Comparison of ENCODE assay signal across 11 cellular contexts in the genomic region with DNA sequence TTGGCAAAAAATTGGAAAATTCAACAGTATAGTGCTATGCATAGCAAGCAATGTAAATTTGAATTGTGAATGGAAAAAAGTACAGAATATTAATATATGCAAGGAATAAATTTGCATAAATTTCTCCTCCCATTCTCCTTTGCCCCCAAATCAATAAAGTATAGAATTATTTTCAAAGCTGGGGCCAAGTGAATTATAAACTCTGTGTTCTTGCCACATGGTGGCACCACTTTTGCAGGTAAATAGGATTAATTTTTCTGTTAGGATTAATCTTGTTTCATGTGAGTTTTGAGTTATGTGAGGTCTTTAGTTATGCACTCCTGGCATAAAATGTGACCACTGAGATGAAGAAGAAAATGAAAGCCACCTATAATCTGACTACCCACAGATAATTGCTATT. TPM values are rescaled to one million over a fixed set of nuclear protein-coding genes. Genes with fewer than 3 reads are reported as not detected.
DNase-seq lines count a peak whose midpoint lies in the region; ATAC-seq, FAIRE-seq and TF ChIP-seq lines count a peak whose summit lies in the region.
"Had no signal": no experiment of that assay in that cellular context is flagged by ENCODE, and none has a peak within 500 bp of the region (broad histone marks: within the 10 kb centered on the region; RNA-seq: fewer than 3 reads in every experiment).

No MANE protein-coding gene starts in this region.

- no peaks in the 10 kb centered on the region for H4K20me1 ChIP-seq in endothelial cell of umbilical vein (replicated peaks; ENCODE audit: control insufficient read depth, extremely low read depth, insufficient read depth, low read length)

- TF ChIP-seq POLR2A in breast epithelium (IDR thresholded peaks at IDR 0.05) (no peak), endothelial cell of umbilical vein (IDR thresholded peaks at IDR 0.05; ENCODE audit: low read depth, low read length) (no peak), transverse colon (IDR thresholded peaks at IDR 0.05) (no peak)

- CTCF ChIA-PET in MCF 10A (lab: Yijun Ruan, JAX) (interaction anchor here (0.6 to 5.0 kb wide), 10 partner anchors 15 to 227 kb away, joined by 3 to 48 read pairs (median 4); partner anchors contain the start of gene COQ2), endothelial cell of umbilical vein (lab: Charles Lee) (interaction anchor here (0.6 to 8.4 kb wide), 18 partner anchors 10 to 227 kb away, joined by 3 to 146 read pairs (median 6); partner anchors contain the start of genes COPS4 and COQ2)

- dilution Hi-C loops in endothelial cell of umbilical vein (cut with MboI; ENCODE audit: extremely low pct_ligation_motif_present, low sequenced_read_pairs) = no loop called here

- no peaks in the 10 kb centered on the region for H3K9me3 Mint-ChIP-seq in MCF 10A (ENCODE audit: unreplicated experiment)

- BruUV-seq in MCF 10A (replicated peaks; lab: Mats Ljungman, UMichigan) = no TSS peak
- BruUV-seq in endothelial cell of umbilical vein (replicated peaks; lab: Mats Ljungman, UMichigan) = no TSS peak

- H3K9me3 ChIP-seq in breast epithelium (no peaks in the 10 kb centered on the region), endothelial cell of umbilical vein (replicated peaks; ENCODE audit: control insufficient read depth, insufficient read depth, low read length) (no peaks in the 10 kb centered on the region), transverse colon (no peaks in the 10 kb centered on the region)

- no peak overlapping the region for H3K4me3 Mint-ChIP-seq in MCF 10A (ENCODE audit: unreplicated experiment)

- H3K4me3 ChIP-seq in breast epithelium = no peak overlapping the region
- H3K4me3 ChIP-seq in endothelial cell of umbilical vein (replicated peaks in 1 of 3; ENCODE audit: insufficient read depth in 1 of 3, low read depth in 1 of 3, low read length in 3 of 3) = no peak overlapping the region
- no peak overlapping the region for H3K4me3 ChIP-seq in transverse colon

- no peaks in the 10 kb centered on the region for H3K4me1 Mint-ChIP-seq in MCF 10A (ENCODE audit: insufficient read depth, unreplicated experiment)

- H3K27me3 Mint-ChIP-seq in MCF 10A (ENCODE audit: insufficient read depth, unreplicated experiment) = no peaks in the 10 kb centered on the region

- no peak overlapping the region for H2AFZ ChIP-seq in endothelial cell of umbilical vein (ENCODE audit: low read depth, low read length)

- H3K36me3 ChIP-seq in breast epithelium (no peaks in the 10 kb centered on the region), endothelial cell of umbilical vein (ENCODE audit: control insufficient read depth in 2 of 2, extremely low read depth in 1 of 2, insufficient read depth in 2 of 2, low read length in 2 of 2) (peaks cover 7 to 15% of the 10 kb centered on the region in 2 experiments), transverse colon (peaks cover 0 to 29% (median 9%) of the 10 kb centered on the region in 4 donors)

- H3K9ac ChIP-seq in endothelial cell of umbilical vein (replicated peaks; ENCODE audit: extremely low read depth, insufficient read depth, low read length) = no peak overlapping the region

- intact Hi-C loops in MCF 10A (cut with micrococcal nuclease) (loop anchor here (1.0 kb wide), 2 partner anchors 205 to 227 kb away; no protein-coding TSS in a partner anchor), breast epithelium (cut with DNase I; ENCODE audit: low total_unique reads) (no loop called here), endothelial cell of umbilical vein (cut with micrococcal nuclease) (loop anchor here (1.0 to 10.0 kb wide), 4 partner anchors 198 to 590 kb away; no protein-coding TSS in a partner anchor), transverse colon (cut with DNase I; ENCODE audit: low total_unique reads) (no loop called here)

- no peaks in the 10 kb centered on the region for H3K27me3 ChIP-seq in breast epithelium
- no peaks in the 10 kb centered on the region for H3K27me3 ChIP-seq in endothelial cell of umbilical vein (ENCODE audit: control insufficient read depth in 2 of 2, insufficient read depth in 2 of 2, low read length in 2 of 2)
- no peaks in the 10 kb centered on the region for H3K27me3 ChIP-seq in transverse colon

- no peaks in the 10 kb centered on the region for H3K9me1 ChIP-seq in endothelial cell of umbilical vein (replicated peaks; ENCODE audit: control insufficient read depth, extremely low read depth, insufficient read depth, low read length)

- FAIRE-seq in endothelial cell of umbilical vein (lab: Jason Lieb, UNC) = peak; percentile 35

- peaks cover 63% of the 10 kb centered on the region for H3K36me3 Mint-ChIP-seq in MCF 10A (ENCODE audit: insufficient read depth, unreplicated experiment)

- H3K27ac ChIP-seq in breast epithelium (no peak overlapping the region), endothelial cell of umbilical vein (ENCODE audit: insufficient read depth, low read depth, low read length) (no peak overlapping the region), transverse colon (no peak overlapping the region)

- TF ChIP-seq EP300 in transverse colon (IDR thresholded peaks at IDR 0.05; ENCODE audit: low read depth) = no peak

- ATAC-seq in HG03432 (IDR thresholded peaks at IDR 0.05; ENCODE audit: unreplicated experiment) = no peak
- ATAC-seq: sciatic nerve had no signal

- TF ChIP-seq CTCF in MCF 10A (IDR thresholded peaks at IDR 0.05; ENCODE audit: unreplicated experiment) (peak; percentile 34), breast epithelium (IDR thresholded peaks at IDR 0.05) (peak in 1 of 3 donors; percentile 13), endothelial cell of umbilical vein (IDR thresholded peaks at IDR 0.05; ENCODE audit: extremely low read depth in 1 of 2, insufficient read depth in 1 of 2, low read depth in 1 of 2, low read length in 2 of 2) (peak; percentile 11 to 17), transverse colon (IDR thresholded peaks at IDR 0.05) (peak in 4 of 5 experiments; percentile 13 to 45 (median 32))

- no peak overlapping the region for H3K27ac Mint-ChIP-seq in MCF 10A (ENCODE audit: low read depth, unreplicated experiment)

- in situ Hi-C loops in transverse colon (cut with MboI; ENCODE audit: low pct_ligation_motif_present in 1 of 4, low pct_unique_long_range_greater_than_20kb in 1 of 4, low sequenced_read_pairs in 3 of 4) = no loop called here

- H3K4me1 ChIP-seq in breast epithelium (no peaks in the 10 kb centered on the region), endothelial cell of umbilical vein (ENCODE audit: control insufficient read depth, extremely low read depth, insufficient read depth, low read length) (no peaks in the 10 kb centered on the region), transverse colon (no peaks in the 10 kb centered on the region)

- no peak overlapping the region for H3K4me2 ChIP-seq in endothelial cell of umbilical vein (ENCODE audit: insufficient read depth, low read length)

- POLR2A ChIA-PET in MCF 10A (lab: Yijun Ruan, JAX) = interaction anchor here (0.6 to 1.4 kb wide), 4 partner anchors 10 to 229 kb away, joined by 3 to 5 read pairs (median 4); no protein-coding TSS in a partner anchor
- POLR2A ChIA-PET in endothelial cell of umbilical vein (lab: Charles Lee) = interaction anchor here (0.5 kb wide), 1 partner anchor 12 kb away, joined by 3 read pairs; no protein-coding TSS in a partner anchor

- DNase-seq in MCF 10A (ENCODE audit: unreplicated experiment) = peak; percentile 45
- no peak for DNase-seq in breast epithelium (ENCODE audit: low spot score in 2 of 2)
- DNase-seq in NCI-H460 (ENCODE audit: extremely low read depth, low read depth) = peak; percentile 20
- DNase-seq in endothelial cell of umbilical vein (ENCODE audit: low read depth, low spot score) = peak; percentile 40
- no peak for DNase-seq in transverse colon
- no peak for DNase-seq in activated CD8-positive, alpha-beta memory T cell treated with anti-CD3 and anti-CD28 coated beads for 24 hours
- DNase-seq in MV-4-11 (lab: John Stamatoyannopoulos, UW) = no peak
- DNase-seq: DMS79 treated with DMSO at 0.1 percent for 48 hours, NCI-H226 had no signal

- H3K79me2 ChIP-seq in endothelial cell of umbilical vein (ENCODE audit: control insufficient read depth, insufficient read depth, low read length) = no peaks in the 10 kb centered on the region

RNA-seq across cellular contexts. Expression of gene COPS4, which starts 19.9 kb away (rescaled TPM):
- total RNA-seq in MCF 10A (2022) (34.7 and 36.6 TPM in 2 replicates), breast epithelium (10 to 100 TPM; 55.8 to 67.9 (median 56.4) TPM), endothelial cell of umbilical vein (47.3 and 53.0 TPM in 2 replicates), transverse colon (10 to 100 TPM in 3 of 4 donors, 1 to 10 TPM in 1; 6.7 to 81.8 (median 32.3) TPM)
- 40.4 and 55.3 TPM in 2 replicates for total RNA-seq in NCI-H460 (2014; rRNA removed; shearing (Covaris generic))
- 24.8 and 26.6 TPM in 2 replicates for polyA plus RNA-seq in NCI-H460 (2014; cell fraction: nucleus; rRNA removed)
- 29.8 and 30.7 TPM in 2 replicates for polyA plus RNA-seq in endothelial cell of umbilical vein
- polyA plus RNA-seq in endothelial cell of umbilical vein (2011; cell fraction: cytosol; rRNA removed) = 61.9 and 64.9 TPM in 2 replicates
- polyA plus RNA-seq in endothelial cell of umbilical vein (2011; cell fraction: nucleus; rRNA removed) = 40.6 and 55.2 TPM in 2 replicates
- 61.3 and 109 TPM in 2 replicates for polyA plus RNA-seq in endothelial cell of umbilical vein (2012)
- polyA minus RNA-seq in endothelial cell of umbilical vein = 38.7 and 43.2 TPM in 2 replicates
- polyA minus RNA-seq in endothelial cell of umbilical vein (2011; cell fraction: cytosol; rRNA and poly(A)+ RNA removed) = 9.4 TPM
- 20.3 and 27.8 TPM in 2 replicates for polyA minus RNA-seq in endothelial cell of umbilical vein (2011; cell fraction: nucleus; rRNA and poly(A)+ RNA removed)

RNA-seq across cellular contexts. Expression of gene LIN54, which starts 44.3 kb away (rescaled TPM):
- total RNA-seq in MCF 10A (2022) (16.0 and 16.5 TPM in 2 replicates), breast epithelium (10 to 100 TPM in 2 of 3 donors, 1 to 10 TPM in 1; 9.8 to 14.0 (median 11.7) TPM), endothelial cell of umbilical vein (14.8 and 15.7 TPM in 2 replicates), transverse colon (10 to 100 TPM in 2 of 4 donors, 1 to 10 TPM in 2; 4.8 to 18.2 (median 9.2) TPM)
- total RNA-seq in NCI-H460 (2014; rRNA removed; shearing (Covaris generic)) = 17.4 and 19.8 TPM in 2 replicates
- 6.8 and 8.7 TPM in 2 replicates for polyA plus RNA-seq in NCI-H460 (2014; cell fraction: nucleus; rRNA removed)
- 6.2 and 6.5 TPM in 2 replicates for polyA plus RNA-seq in endothelial cell of umbilical vein
- 6.7 and 7.6 TPM in 2 replicates for polyA plus RNA-seq in endothelial cell of umbilical vein (2011; cell fraction: cytosol; rRNA removed)
- polyA plus RNA-seq in endothelial cell of umbilical vein (2011; cell fraction: nucleus; rRNA removed) = 8.2 and 9.4 TPM in 2 replicates
- polyA plus RNA-seq in endothelial cell of umbilical vein (2012) = 6.2 and 10.5 TPM in 2 replicates
- 23.8 and 25.3 TPM in 2 replicates for polyA minus RNA-seq in endothelial cell of umbilical vein
- polyA minus RNA-seq in endothelial cell of umbilical vein (2011; cell fraction: cytosol; rRNA and poly(A)+ RNA removed) = 24.5 TPM
- 19.1 and 31.3 TPM in 2 replicates for polyA minus RNA-seq in endothelial cell of umbilical vein (2011; cell fraction: nucleus; rRNA and poly(A)+ RNA removed)

RNA-seq across cellular contexts. Expression of gene PLAC8, which starts 59.6 kb away (rescaled TPM):
- total RNA-seq in MCF 10A (2022) (2.0 and 3.3 TPM in 2 replicates), breast epithelium (1 to 10 TPM; 1.1 to 7.9 (median 4.5) TPM), endothelial cell of umbilical vein (5.7 and 12.1 TPM in 2 replicates), transverse colon (100 to 1,000 TPM in 3 of 4 donors, 10 to 100 TPM in 1; 27.3 to 569 (median 401) TPM)
- total RNA-seq in NCI-H460 (2014; rRNA removed; shearing (Covaris generic)) = 9.7 and 9.9 TPM in 2 replicates
- 1.2 and 4.5 TPM in 2 replicates for polyA plus RNA-seq in NCI-H460 (2014; cell fraction: nucleus; rRNA removed)
- 4.1 and 4.9 TPM in 2 replicates for polyA plus RNA-seq in endothelial cell of umbilical vein
- 3.9 and 4.1 TPM in 2 replicates for polyA plus RNA-seq in endothelial cell of umbilical vein (2011; cell fraction: cytosol; rRNA removed)
- 1.9 and 2.1 TPM in 2 replicates for polyA plus RNA-seq in endothelial cell of umbilical vein (2011; cell fraction: nucleus; rRNA removed)
- 8.0 and 14.5 TPM in 2 replicates for polyA plus RNA-seq in endothelial cell of umbilical vein (2012)
- polyA minus RNA-seq in endothelial cell of umbilical vein = 3.0 and 5.9 TPM in 2 replicates
- 8.1 TPM for polyA minus RNA-seq in endothelial cell of umbilical vein (2011; cell fraction: cytosol; rRNA and poly(A)+ RNA removed)
- 1.2 and 1.3 TPM in 2 replicates for polyA minus RNA-seq in endothelial cell of umbilical vein (2011; cell fraction: nucleus; rRNA and poly(A)+ RNA removed)

Comparison
In these comparisons a context has a peak if more than half of its experiments do, and no peak if none do; other contexts are left out.
1. DNase-seq: peak in MCF 10A (single experiment), NCI-H460 (single experiment) and endothelial cell of umbilical vein (single experiment); none in breast epithelium (0 of 2), transverse colon (single experiment), activated CD8-positive, alpha-beta memory T cell treated with anti-CD3 and anti-CD28 coated beads for 24 hours (single experiment) and MV-4-11 (single experiment).
2. intact Hi-C loops: an anchor here in MCF 10A (1.0 kb wide) and endothelial cell of umbilical vein (1.0 to 10.0 kb wide); none called in breast epithelium and transverse colon.